ENCODE assay signal across 22 cellular contexts in genomic region chr13:93982189-93982918, GRCh38.
A peak's percentile ranks its signal among the peaks of the same experiment; 100 is the strongest.
DNase-seq lines count a peak whose midpoint lies in the region; ATAC-seq, FAIRE-seq and TF ChIP-seq lines count a peak whose summit lies in the region.
"Had no signal": no experiment of that assay in that cellular context is flagged by ENCODE, and none has a peak within 500 bp of the region (broad histone marks: within the 10 kb centered on the region; RNA-seq: fewer than 3 reads in every experiment).

No MANE protein-coding gene starts in this region.

- TF ChIP-seq POLR2A in body of pancreas (IDR thresholded peaks at IDR 0.05), result no peak

- TF ChIP-seq CTCF in body of pancreas (IDR thresholded peaks at IDR 0.05), result no peak

- no peaks in the 10 kb centered on the region for H3K36me3 ChIP-seq in body of pancreas (replicated peaks in 1 of 2; ENCODE audit: insufficient read depth in 1 of 2, low read depth in 2 of 2)
- H3K36me3 ChIP-seq in naive thymus-derived CD4-positive, alpha-beta T cell (ENCODE audit: control insufficient read depth in 2 of 3, insufficient read depth in 3 of 3, low read length in 3 of 3), result no peaks in the 10 kb centered on the region
- no peaks in the 10 kb centered on the region for H3K36me3 ChIP-seq in small intestine (ENCODE audit: control insufficient read depth in 2 of 2, insufficient read depth in 2 of 2, low read length in 2 of 2)
- H3K36me3 ChIP-seq: BLaER1 had no signal

- H3K27ac ChIP-seq in body of pancreas (no peak overlapping the region), small intestine (ENCODE audit: low read depth in 1 of 2, low read length in 1 of 2) (no peak overlapping the region)
- no peak overlapping the region for H3K27ac ChIP-seq in naive thymus-derived CD4-positive, alpha-beta T cell (ENCODE audit: low read depth, low read length)
- H3K27ac ChIP-seq: 22Rv1, A549, BLaER1, GM23248, HL-60 had no signal

- no peaks in the 10 kb centered on the region for H3K9me3 ChIP-seq in body of pancreas
- no peaks in the 10 kb centered on the region for H3K9me3 ChIP-seq in naive thymus-derived CD4-positive, alpha-beta T cell (ENCODE audit: control insufficient read depth in 2 of 3, low read length in 3 of 3)
- no peaks in the 10 kb centered on the region for H3K9me3 ChIP-seq in small intestine (ENCODE audit: control insufficient read depth, low read depth)
- H3K9me3 ChIP-seq: A549, BLaER1 had no signal

- H3K36me3 Mint-ChIP-seq in naive thymus-derived CD4-positive, alpha-beta T cell, result no peaks in the 10 kb centered on the region
- H3K36me3 Mint-ChIP-seq: CD14-positive monocyte; CD4-positive, alpha-beta memory T cell had no signal

- no peak overlapping the region for H3K27ac Mint-ChIP-seq in naive thymus-derived CD4-positive, alpha-beta T cell
- H3K27ac Mint-ChIP-seq: CD14-positive monocyte; CD4-positive, alpha-beta memory T cell; HFFc6 had no signal

- no peak for FAIRE-seq in small intestine (lab: Jason Lieb, UNC)
- FAIRE-seq: A549, GM12892, GM18507 had no signal

- H3K4me3 ChIP-seq in body of pancreas, result no peak overlapping the region
- H3K4me3 ChIP-seq in naive thymus-derived CD4-positive, alpha-beta T cell (ENCODE audit: low read length), result no peak overlapping the region
- H3K4me3 ChIP-seq in small intestine (ENCODE audit: low read depth in 1 of 2, low read length in 2 of 2), result no peak overlapping the region
- H3K4me3 ChIP-seq: A549, BLaER1, GM23248 had no signal

- H3K4me3 Mint-ChIP-seq in naive thymus-derived CD4-positive, alpha-beta T cell, result no peak overlapping the region
- H3K4me3 Mint-ChIP-seq: CD14-positive monocyte; CD4-positive, alpha-beta memory T cell; HFFc6 had no signal

- H3K4me1 Mint-ChIP-seq in naive thymus-derived CD4-positive, alpha-beta T cell, result no peaks in the 10 kb centered on the region
- H3K4me1 Mint-ChIP-seq: CD14-positive monocyte; CD4-positive, alpha-beta memory T cell had no signal

- 71 to 75% methylated on average over 5 of the region's 5 CpGs for WGBS in body of pancreas, 2 donors
- WGBS in small intestine, 3 donors, result 66 to 75% (median 75%) methylated on average over 5 of the region's 5 CpGs

- H3K9me3 Mint-ChIP-seq in naive thymus-derived CD4-positive, alpha-beta T cell, result peaks cover 0 to 1% (median 0%) of the 10 kb centered on the region in 11 donors
- H3K9me3 Mint-ChIP-seq: HFFc6 had no signal

- POLR2A ChIA-PET in naive thymus-derived CD4-positive, alpha-beta T cell (lab: Charles Lee), result no interaction called here

- peaks cover 0 to 28% (median 26%) of the 10 kb centered on the region in 5 donors for H3K27me3 Mint-ChIP-seq in naive thymus-derived CD4-positive, alpha-beta T cell

- H3K4me1 ChIP-seq in body of pancreas (no peaks in the 10 kb centered on the region), small intestine (ENCODE audit: control insufficient read depth in 2 of 2, insufficient read depth in 1 of 2, low read depth in 1 of 2, low read length in 1 of 2) (no peaks in the 10 kb centered on the region)
- no peaks in the 10 kb centered on the region for H3K4me1 ChIP-seq in naive thymus-derived CD4-positive, alpha-beta T cell (ENCODE audit: control insufficient read depth in 2 of 2, insufficient read depth in 2 of 2, low read length in 2 of 2)
- H3K4me1 ChIP-seq: A549, BLaER1 had no signal

- intact Hi-C loops in left ventricle myocardium superior (cut with micrococcal nuclease) (no loop called here), Right ventricle myocardium inferior (cut with DNase I) (no loop called here), body of pancreas (cut with DNase I) (no loop called here)
- intact Hi-C loops in naive thymus-derived CD4-positive, alpha-beta T cell (cut with micrococcal nuclease), result no loop called here

- DNase-seq in left ventricle myocardium superior, result no peak
- DNase-seq in Right ventricle myocardium inferior (ENCODE audit: missing footprints), result no peak
- peak; percentile 5 for DNase-seq in fibroblast of gingiva (ENCODE audit: low read depth)
- peak; percentile 10 for DNase-seq in fibroblast of the conjunctiva (ENCODE audit: low read depth)
- no peak for DNase-seq in epidermal melanocyte (ENCODE audit: insufficient read length, low spot score)
- DNase-seq in body of pancreas, result no peak
- DNase-seq in naive thymus-derived CD4-positive, alpha-beta T cell, result no peak
- DNase-seq in small intestine, result no peak
- DNase-seq: CD4-positive, alpha-beta memory T cell; DMS153; DMS79; GDM1; GM23248; HCEC 1CT; HFFc6 had no signal

- ATAC-seq in left ventricle myocardium superior (peak; percentile 52), Right ventricle myocardium inferior (no peak), body of pancreas (no peak)
- no peak for ATAC-seq in naive thymus-derived CD4-positive, alpha-beta T cell
- ATAC-seq: A549 had no signal

- H3K27me3 ChIP-seq in body of pancreas (no peaks in the 10 kb centered on the region), small intestine (ENCODE audit: control insufficient read depth in 2 of 2, insufficient read depth in 2 of 2, low read length in 2 of 2) (no peaks in the 10 kb centered on the region)
- no peaks in the 10 kb centered on the region for H3K27me3 ChIP-seq in naive thymus-derived CD4-positive, alpha-beta T cell (ENCODE audit: control insufficient read depth in 2 of 2, insufficient read depth in 2 of 2, low read length in 2 of 2)
- H3K27me3 ChIP-seq: BLaER1 had no signal

- CTCF ChIA-PET in naive thymus-derived CD4-positive, alpha-beta T cell (lab: Charles Lee), result interaction anchor here (0.7 kb wide), 1 partner anchor 42 kb away, joined by 3 read pairs; no protein-coding TSS in a partner anchor

Comparison
In these comparisons a context has a peak if more than half of its experiments do, and no peak if none do; other contexts are left out.
1. DNase-seq: peak in fibroblast of gingiva (single experiment) and fibroblast of the conjunctiva (single experiment); none in left ventricle myocardium superior (single experiment), Right ventricle myocardium inferior (single experiment), epidermal melanocyte (single experiment), body of pancreas (0 of 4), naive thymus-derived CD4-positive, alpha-beta T cell (0 of 9) and small intestine (single experiment).